ENCODE assay signal across 24 cellular contexts in the genomic region with DNA sequence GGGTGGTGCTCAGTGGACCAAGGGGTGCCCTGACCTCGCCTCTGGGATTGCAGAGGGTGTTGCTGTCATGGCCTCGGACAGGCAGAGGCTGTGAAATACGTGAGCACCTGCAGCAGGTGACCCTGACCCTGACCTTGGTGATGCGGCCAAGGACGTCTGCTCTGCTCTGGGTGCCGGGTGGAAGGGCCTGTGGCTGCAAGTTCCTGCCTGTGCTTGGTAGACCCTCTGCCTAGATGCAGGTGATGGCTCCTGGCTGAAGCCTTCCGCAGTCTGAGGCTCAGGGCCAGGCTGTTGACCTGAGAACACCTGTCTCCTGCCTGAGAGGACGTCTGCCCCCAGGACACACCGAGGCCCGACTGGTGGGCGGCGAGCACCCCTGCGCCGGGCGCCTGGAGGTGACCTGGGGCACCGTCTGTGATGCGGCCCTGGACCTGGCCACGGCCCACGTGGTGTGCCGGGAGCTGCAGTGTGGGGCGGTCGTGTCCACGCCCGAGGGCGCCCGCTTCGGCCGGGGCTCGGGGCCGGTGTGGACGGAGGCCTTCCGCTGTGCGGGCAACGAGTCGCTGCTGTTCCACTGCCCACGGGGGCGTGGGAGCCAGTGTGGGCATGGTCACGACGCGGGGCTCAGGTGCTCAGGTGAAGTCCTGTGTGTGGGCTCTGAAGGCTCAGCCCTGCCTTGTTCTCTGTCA. TPM values are rescaled to one million over a fixed set of nuclear protein-coding genes. Genes with fewer than 3 reads are reported as not detected.
"Had no signal": no experiment of that assay in that cellular context is flagged by ENCODE, and none has a peak within 500 bp of the region (broad histone marks: within the 10 kb centered on the region; RNA-seq: fewer than 3 reads in every experiment).

No MANE protein-coding gene starts in this region.

- H3K4me1 ChIP-seq: esophagus squamous epithelium, neural progenitor cell, SJSA1, testis, upper lobe of left lung had no signal

- H3K4me3 Mint-ChIP-seq: activated CD8-positive, alpha-beta T cell treated with anti-CD3 and anti-CD28 coated beads for 36 hours; activated naive CD4-positive, alpha-beta T cell treated with anti-CD3 and anti-CD28 coated beads, Interleukin-2, amount 50 U/mL, for 24 hours; activated T-cell treated with anti-CD3 and anti-CD28 coated beads, Interleukin-2, amount 50 U/mL, for 4 hours; naive thymus-derived CD4-positive, alpha-beta T cell; neural progenitor cell; T-helper 1 cell treated with Interleukin-12 subunit alpha and Interleukin-12 subunit beta and Interleukin-4 antibody, amounts not matched to agents 30 μg/mL and 1 μg/mL, for 36 hours had no signal

- ATAC-seq: activated CD8-positive, alpha-beta T cell treated with anti-CD3 and anti-CD28 coated beads for 36 hours; activated T-cell treated with anti-CD3 and anti-CD28 coated beads, Interleukin-2, amount 50 U/mL, for 4 hours; left lobe of liver; mucosa of descending colon; naive thymus-derived CD4-positive, alpha-beta T cell; sciatic nerve; stimulated activated effector memory CD8-positive, alpha-beta T cell treated with anti-CD3 and anti-CD28 coated beads, Interleukin-12 subunit alpha, Interleukin-12 subunit beta, amount 100 ng/mL, for 72 hours had no signal

- H3K9me3 ChIP-seq: esophagus squamous epithelium, mucosa of descending colon, ovary, testis, upper lobe of left lung had no signal

- H3K27ac ChIP-seq: esophagus squamous epithelium, neural progenitor cell, ovary, SJSA1, testis, upper lobe of left lung, VCaP had no signal

- H3K36me3 Mint-ChIP-seq: activated naive CD4-positive, alpha-beta T cell treated with anti-CD3 and anti-CD28 coated beads, Interleukin-2, amount 50 U/mL, for 24 hours had no signal

- H3K9me3 Mint-ChIP-seq: activated CD8-positive, alpha-beta T cell treated with anti-CD3 and anti-CD28 coated beads for 36 hours; activated naive CD4-positive, alpha-beta T cell treated with anti-CD3 and anti-CD28 coated beads, Interleukin-2, amount 50 U/mL, for 24 hours; activated T-cell treated with anti-CD3 and anti-CD28 coated beads, Interleukin-2, amount 50 U/mL, for 4 hours; naive thymus-derived CD4-positive, alpha-beta T cell; stimulated activated effector memory CD8-positive, alpha-beta T cell treated with anti-CD3 and anti-CD28 coated beads, Interleukin-12 subunit alpha, Interleukin-12 subunit beta, amount 100 ng/mL, for 72 hours; T-helper 1 cell treated with Interleukin-12 subunit alpha and Interleukin-12 subunit beta and Interleukin-4 antibody, amounts not matched to agents 30 μg/mL and 1 μg/mL, for 36 hours had no signal

- H3K27me3 ChIP-seq: esophagus squamous epithelium, neural progenitor cell, ovary, SJSA1, testis, upper lobe of left lung had no signal

- H3K4me3 ChIP-seq: esophagus squamous epithelium, mucosa of descending colon, neural progenitor cell, ovary, SJSA1, smooth muscle cell, testis, upper lobe of left lung had no signal

- H3K27me3 Mint-ChIP-seq: activated CD8-positive, alpha-beta T cell treated with anti-CD3 and anti-CD28 coated beads for 36 hours; activated naive CD4-positive, alpha-beta T cell treated with anti-CD3 and anti-CD28 coated beads, Interleukin-2, amount 50 U/mL, for 24 hours; naive thymus-derived CD4-positive, alpha-beta T cell had no signal

- H3K4me1 Mint-ChIP-seq: activated naive CD4-positive, alpha-beta T cell treated with anti-CD3 and anti-CD28 coated beads, Interleukin-2, amount 50 U/mL, for 24 hours; neural progenitor cell had no signal

- H3K27ac Mint-ChIP-seq: activated CD8-positive, alpha-beta T cell treated with anti-CD3 and anti-CD28 coated beads for 36 hours; activated naive CD4-positive, alpha-beta T cell treated with anti-CD3 and anti-CD28 coated beads, Interleukin-2, amount 50 U/mL, for 24 hours; naive thymus-derived CD4-positive, alpha-beta T cell; neural progenitor cell; stimulated activated effector memory CD8-positive, alpha-beta T cell treated with anti-CD3 and anti-CD28 coated beads, Interleukin-12 subunit alpha, Interleukin-12 subunit beta, amount 100 ng/mL, for 72 hours; T-helper 1 cell treated with Interleukin-12 subunit alpha and Interleukin-12 subunit beta and Interleukin-4 antibody, amounts not matched to agents 30 μg/mL and 1 μg/mL, for 36 hours had no signal

- DNase-seq: activated CD4-positive, CD25-positive, alpha-beta regulatory T cell treated with anti-CD3 and anti-CD28 coated beads, Interleukin-2, amount 50 U/mL, for 72 hours; activated CD8-positive, alpha-beta T cell treated with anti-CD3 and anti-CD28 coated beads for 36 hours; activated T-cell treated with anti-CD3 and anti-CD28 coated beads, Interleukin-2, amount 50 U/mL, for 4 hours; effector memory CD4-positive, alpha-beta T cell; esophagus squamous epithelium; hippocampal formation; islet precursor cell; mucosa of descending colon; naive thymus-derived CD4-positive, alpha-beta T cell; stimulated activated CD4-positive, alpha-beta T cell treated with anti-CD3 and anti-CD28 coated beads, Interleukin-4, amount 100 ng/mL, for 24 hours; testis had no signal

RNA-seq across cellular contexts. Expression of gene SPRN, which starts 33.7 kb away (rescaled TPM):
- total RNA-seq: activated CD8-positive, alpha-beta T cell treated with anti-CD3 and anti-CD28 coated beads for 36 hours; activated T-cell treated with anti-CD3 and anti-CD28 coated beads, Interleukin-2, amount 50 U/mL, for 4 hours; esophagus squamous epithelium; naive thymus-derived CD4-positive, alpha-beta T cell; pulmonary artery endothelial cell; SJSA1 had no signal
- polyA plus RNA-seq: endothelial cell of umbilical vein had no signal
